26 cellular contexts compared by ENCODE assay signal in genomic region chr13:18952225-18953016, GRCh38.
DNase-seq lines count a peak whose midpoint lies in the region; ATAC-seq and TF ChIP-seq lines count a peak whose summit lies in the region.
"Had no signal": no experiment of that assay in that cellular context is flagged by ENCODE, and none has a peak within 500 bp of the region (broad histone marks: within the 10 kb centered on the region; RNA-seq: fewer than 3 reads in every experiment).

No MANE protein-coding gene starts in this region.

- 85% methylated on average over 18 of the region's 18 CpGs for WGBS in esophagus muscularis mucosa
- 74 to 78% (median 77%) methylated on average over 18 of the region's 18 CpGs for WGBS in psoas muscle, 3 donors

- H3K4me1 ChIP-seq in esophagus muscularis mucosa: no peaks in the 10 kb centered on the region
- no peaks in the 10 kb centered on the region for H3K4me1 ChIP-seq in psoas muscle

- H3K4me1 Mint-ChIP-seq in osteocyte (ENCODE audit: unreplicated experiment) (no peaks in the 10 kb centered on the region), natural killer cell (no peaks in the 10 kb centered on the region)
- H3K4me1 Mint-ChIP-seq: B cell, H9 had no signal

- TF ChIP-seq EP300 in esophagus muscularis mucosa (IDR thresholded peaks at IDR 0.05): no peak

- H3K27ac ChIP-seq in esophagus muscularis mucosa (replicated peaks in 1 of 4) (no peak overlapping the region), psoas muscle (no peak overlapping the region)
- H3K27ac ChIP-seq: C4-2B, GM23248, HL-60, RWPE1 had no signal

- intact Hi-C loops in esophagus muscularis mucosa (cut with DNase I): no loop called here
- intact Hi-C loops in natural killer cell (cut with micrococcal nuclease): no loop called here
- intact Hi-C loops in psoas muscle (cut with DNase I): no loop called here

- H3K36me3 ChIP-seq in esophagus muscularis mucosa (no peaks in the 10 kb centered on the region), psoas muscle (ENCODE audit: insufficient read depth in 1 of 2, low read depth in 1 of 2) (no peaks in the 10 kb centered on the region)

- ATAC-seq in HG03280 (IDR thresholded peaks at IDR 0.05; ENCODE audit: unreplicated experiment) (no peak), natural killer cell (no peak), psoas muscle (no peak)
- ATAC-seq: CD8-positive, alpha-beta T cell had no signal

- H3K27ac Mint-ChIP-seq in osteocyte (ENCODE audit: unreplicated experiment): no peak overlapping the region
- H3K27ac Mint-ChIP-seq in natural killer cell: no peak overlapping the region
- H3K27ac Mint-ChIP-seq: B cell; CD8-positive, alpha-beta T cell; H9; HFFc6 had no signal

- no peak overlapping the region for H3K4me3 Mint-ChIP-seq in osteocyte (ENCODE audit: unreplicated experiment)
- H3K4me3 Mint-ChIP-seq in natural killer cell: no peak overlapping the region
- H3K4me3 Mint-ChIP-seq: B cell; CD8-positive, alpha-beta T cell; H9; HFFc6 had no signal

- TF ChIP-seq CTCF in esophagus muscularis mucosa (IDR thresholded peaks at IDR 0.05) (no peak), osteocyte (IDR thresholded peaks at IDR 0.05) (no peak), natural killer cell (IDR thresholded peaks at IDR 0.05) (no peak), psoas muscle (IDR thresholded peaks at IDR 0.05) (no peak)

- H3K36me3 Mint-ChIP-seq in osteocyte (ENCODE audit: unreplicated experiment) (peaks cover 2% of the 10 kb centered on the region), natural killer cell (no peaks in the 10 kb centered on the region)
- H3K36me3 Mint-ChIP-seq: CD8-positive, alpha-beta T cell had no signal

- H3K4me3 ChIP-seq in esophagus muscularis mucosa (no peak overlapping the region), psoas muscle (no peak overlapping the region)
- H3K4me3 ChIP-seq: GM23248 had no signal

- H3K27me3 ChIP-seq in esophagus muscularis mucosa (no peaks in the 10 kb centered on the region), psoas muscle (ENCODE audit: insufficient read depth in 3 of 3, low read length in 2 of 3) (no peaks in the 10 kb centered on the region)

- no peak for TF ChIP-seq POLR2A in esophagus muscularis mucosa (IDR thresholded peaks at IDR 0.05; ENCODE audit: low read depth)

- H3K9me3 Mint-ChIP-seq in osteocyte (ENCODE audit: unreplicated experiment) (peaks cover 34% of the 10 kb centered on the region), natural killer cell (peaks cover 17 to 19% of the 10 kb centered on the region in 2 donors)

- DNase-seq in 8988T (peak; percentile 2), D341Med (ENCODE audit: low spot score) (peak; percentile 8), esophagus muscularis mucosa (ENCODE audit: extremely low spot score) (peak; percentile 92), osteocyte (ENCODE audit: extremely low spot score, unreplicated experiment) (peak; percentile 82), natural killer cell (no peak), psoas muscle (no peak)
- DNase-seq: CD8-positive, alpha-beta T cell; DMS79 treated with DMSO at 0.1 percent for 48 hours; GF-D8; GM23248; H9; HFFc6; NCI-H1048; NCI-H1417; NCI-H1694 treated with DMSO at 0.1 percent for 48 hours; NCI-H2081; NCI-H2171; NCI-H226; NCI-H510A; NCI-H69; SHP77 had no signal

- H3K27me3 Mint-ChIP-seq in osteocyte (ENCODE audit: unreplicated experiment) (no peaks in the 10 kb centered on the region), natural killer cell (ENCODE audit: low read depth in 2 of 2) (no peaks in the 10 kb centered on the region)
- H3K27me3 Mint-ChIP-seq: B cell had no signal

- peaks cover 0 to 4% (median 1%) of the 10 kb centered on the region in 4 donors for H3K9me3 ChIP-seq in esophagus muscularis mucosa
- H3K9me3 ChIP-seq in psoas muscle: no peaks in the 10 kb centered on the region

Comparison
In these comparisons a context has a peak if more than half of its experiments do, and no peak if none do; other contexts are left out.
1. DNase-seq: peak in 8988T (single experiment), D341Med (single experiment), esophagus muscularis mucosa (single experiment) and osteocyte (single experiment); none in natural killer cell (single experiment) and psoas muscle (0 of 2).